Comparison of ENCODE assay signal across 23 cellular contexts in the genomic region with DNA sequence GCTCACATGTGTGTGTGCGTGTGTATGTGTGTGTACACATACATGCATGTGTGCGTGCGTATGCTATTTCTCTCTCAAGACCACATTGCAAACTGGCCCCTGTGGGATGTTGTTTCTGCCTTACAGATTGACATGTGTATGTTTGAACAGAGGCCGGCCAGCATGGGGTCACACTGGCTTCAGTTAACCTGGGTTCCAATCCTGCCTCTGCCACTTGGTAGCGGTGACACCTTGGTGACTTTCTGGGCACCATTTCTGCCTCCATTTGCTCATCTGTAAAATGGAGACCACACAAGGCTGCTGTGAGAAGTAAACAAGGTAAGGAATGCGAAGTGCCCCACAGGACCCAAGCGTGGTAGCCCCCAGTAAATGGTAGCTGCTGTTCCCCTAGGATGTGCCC. TPM values are rescaled to one million over a fixed set of nuclear protein-coding genes. Genes with fewer than 3 reads are reported as not detected.
"Had no signal": no experiment of that assay in that cellular context is flagged by ENCODE, and none has a peak within 500 bp of the region (broad histone marks: within the 10 kb centered on the region; RNA-seq: fewer than 3 reads in every experiment).

No MANE protein-coding gene starts in this region.

- H3K4me3 ChIP-seq: colonic mucosa, esophagus muscularis mucosa, gastroesophageal sphincter, heart left ventricle, left lung, lower lobe of right lung had no signal

- H3K9me3 ChIP-seq: colonic mucosa, esophagus muscularis mucosa, gastroesophageal sphincter, heart left ventricle, left lung, lower lobe of right lung had no signal

- H3K4me1 ChIP-seq: colonic mucosa, esophagus muscularis mucosa, foreskin keratinocyte, gastroesophageal sphincter, heart left ventricle, left lung, lower lobe of right lung had no signal

- ATAC-seq: effector memory CD8-positive, alpha-beta T cell; foreskin keratinocyte; gastroesophageal sphincter; left cardiac atrium; left lung; left ventricle myocardium superior had no signal

- H3K27ac ChIP-seq: colonic mucosa, esophagus muscularis mucosa, foreskin keratinocyte, gastroesophageal sphincter, heart left ventricle, left lung, lower lobe of right lung had no signal

- H3K27me3 ChIP-seq: colonic mucosa, esophagus muscularis mucosa, foreskin keratinocyte, gastroesophageal sphincter, heart left ventricle, left lung had no signal

- DNase-seq: cerebellar nuclear complex; colonic mucosa; cortex of kidney; effector CD8-positive, alpha-beta T cell; effector memory CD8-positive, alpha-beta T cell; endodermal cell; foreskin keratinocyte; heart left ventricle; hippocampal formation; left cardiac atrium; left lung; left ventricle myocardium superior; lower lobe of right lung; mesenchymal stem cell had no signal

- FAIRE-seq: endometrium, endothelial cell of umbilical vein, frontal cortex, islet of Langerhans, keratinocyte had no signal

- H3K36me3 ChIP-seq: colonic mucosa, esophagus muscularis mucosa, gastroesophageal sphincter, heart left ventricle, left lung, lower lobe of right lung had no signal

RNA-seq across cellular contexts. Expression of gene TCP10L, which starts 51.7 kb away (rescaled TPM):
- total RNA-seq: endothelial cell of umbilical vein, fibroblast of villous mesenchyme, mononuclear cell had no signal
